Comparison of ENCODE assay signal across 1 cellular context in genomic region chr9:122810306-122810946, GRCh38.
TF ChIP-seq lines count a peak whose summit lies in the region.

No MANE protein-coding gene starts in this region.

TF ChIP-seq in endothelial cell of umbilical vein, 7 proteins besides CTCF, POLR2A, EP300 and RAD21 (continued from another document):
- TF ChIP-seq MAX (IDR thresholded peaks at IDR 0.05; ENCODE audit: insufficient read depth, insufficient read length): no peak
